Comparison of ENCODE assay signal across 8 cellular contexts in the genomic region with DNA sequence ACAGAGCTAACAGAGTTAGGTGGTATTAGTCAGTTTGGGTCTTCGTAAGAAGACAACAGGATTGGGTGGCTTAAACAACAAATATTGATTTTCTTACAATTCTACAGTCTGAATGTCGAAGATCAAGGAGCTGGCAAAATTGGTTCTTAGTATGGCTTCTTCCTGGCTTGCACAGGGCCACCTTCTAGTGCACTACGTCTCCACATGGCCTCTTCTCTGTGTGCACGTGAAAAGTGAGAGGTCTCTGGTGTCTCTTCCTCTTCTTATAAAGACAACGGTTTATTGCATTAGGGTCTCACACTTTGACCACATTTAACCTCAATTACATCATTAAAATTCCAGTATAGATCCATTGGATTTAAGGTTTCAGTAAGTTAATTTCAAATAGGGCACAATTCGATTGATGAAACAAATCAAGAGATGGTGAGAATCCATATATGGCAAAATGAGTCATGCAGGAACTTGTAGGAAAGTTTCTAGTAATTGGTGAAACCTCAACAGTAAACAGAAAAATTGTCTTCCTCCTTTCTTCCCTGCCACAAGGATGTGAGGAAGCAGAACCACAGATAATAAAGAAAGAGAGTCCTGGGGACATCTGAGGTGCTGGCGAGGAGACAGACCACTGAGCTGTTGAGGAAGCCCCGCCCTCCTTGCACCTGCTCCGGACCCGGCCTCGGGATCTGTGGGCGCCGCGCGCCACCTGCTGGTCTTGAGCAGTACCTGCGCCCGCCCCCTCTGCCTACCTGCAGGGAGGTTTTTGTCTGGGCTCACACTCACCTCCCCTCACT.
DNase-seq lines count a peak whose midpoint lies in the region; ATAC-seq and TF ChIP-seq lines count a peak whose summit lies in the region.

No MANE protein-coding gene starts in this region.

- H3K4me3 ChIP-seq in foreskin fibroblast (ENCODE audit: low read depth in 1 of 2, low read length in 2 of 2), result no peak overlapping the region

- ATAC-seq in GM21825 (IDR thresholded peaks at IDR 0.05; ENCODE audit: unreplicated experiment) (peak; percentile 74), HG02759 (IDR thresholded peaks at IDR 0.05; ENCODE audit: unreplicated experiment) (no peak)

- peaks cover 45% of the 10 kb centered on the region for H3K9me3 Mint-ChIP-seq in endothelial cell (ENCODE audit: unreplicated experiment)

- H3K27ac Mint-ChIP-seq in endothelial cell (ENCODE audit: unreplicated experiment), result no peak overlapping the region

- H3K27me3 Mint-ChIP-seq in endothelial cell (ENCODE audit: unreplicated experiment), result no peaks in the 10 kb centered on the region

- DNase-seq in DMS114 treated with DMSO at 0.1 percent for 48 hours (lab: John Stamatoyannopoulos, UW; ENCODE audit: unreplicated experiment) (peak; percentile 22), NCI-H2107 (lab: John Stamatoyannopoulos, UW) (peak; percentile 73), endothelial cell (ENCODE audit: low spot score) (no peak), foreskin fibroblast (no peak)
- peak; percentile 75 for DNase-seq in activated CD4-positive, alpha-beta T cell treated with anti-CD3 and anti-CD28 coated beads, Interleukin-2, amount 50 U/mL, for 1 hour
- DNase-seq in stimulated activated CD4-positive, alpha-beta T cell treated with anti-CD3 and anti-CD28 coated beads, Interleukin-15, amount 100 ng/mL, for 1 hour (ENCODE audit: low read depth in 1 of 2, low spot score in 1 of 2), result peak; percentile 63 to 67

- TF ChIP-seq CTCF in endothelial cell (IDR thresholded peaks at IDR 0.05; ENCODE audit: unreplicated experiment) (peak; percentile 15), foreskin fibroblast (IDR thresholded peaks at IDR 0.05; ENCODE audit: low read depth, low read length) (no peak)

- H3K4me3 Mint-ChIP-seq in endothelial cell (ENCODE audit: unreplicated experiment), result no peak overlapping the region

- no peaks in the 10 kb centered on the region for H3K4me1 Mint-ChIP-seq in endothelial cell (ENCODE audit: unreplicated experiment)

- peaks cover 11% of the 10 kb centered on the region for H3K36me3 Mint-ChIP-seq in endothelial cell (ENCODE audit: low read depth, unreplicated experiment)

Comparison
In these comparisons a context has a peak if more than half of its experiments do, and no peak if none do; other contexts are left out.
1. DNase-seq: peak in DMS114 treated with DMSO at 0.1 percent for 48 hours (single experiment), NCI-H2107 (single experiment), activated CD4-positive, alpha-beta T cell treated with anti-CD3 and anti-CD28 coated beads, Interleukin-2, amount 50 U/mL, for 1 hour (single experiment) and stimulated activated CD4-positive, alpha-beta T cell treated with anti-CD3 and anti-CD28 coated beads, Interleukin-15, amount 100 ng/mL, for 1 hour (2 of 2); none in endothelial cell (single experiment) and foreskin fibroblast (0 of 2).